In the genomic region with DNA sequence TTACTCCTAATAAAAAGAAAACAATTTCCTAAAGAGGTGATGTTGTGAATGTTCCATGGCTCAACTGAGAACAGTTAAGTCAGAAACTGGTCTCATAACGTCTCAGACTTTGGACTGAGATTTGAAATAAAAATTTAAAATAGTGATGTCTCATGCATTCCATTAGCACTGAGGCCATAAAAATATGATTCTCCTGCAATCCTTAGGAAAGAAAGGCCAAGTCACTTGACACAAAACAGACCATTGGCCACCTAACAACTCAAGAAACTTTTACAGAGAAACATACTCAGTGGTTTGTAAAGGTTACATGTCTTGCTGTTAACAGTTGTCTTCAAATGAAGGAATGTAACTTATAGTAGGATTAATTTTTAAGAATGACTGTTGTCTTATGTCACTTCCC, we compare ENCODE assay signal across 30 cellular contexts.
DNase-seq lines count a peak whose midpoint lies in the region; ATAC-seq and TF ChIP-seq lines count a peak whose summit lies in the region.
"Had no signal": no experiment of that assay in that cellular context is flagged by ENCODE, and none has a peak within 500 bp of the region (broad histone marks: within the 10 kb centered on the region; RNA-seq: fewer than 3 reads in every experiment).

No MANE protein-coding gene starts in this region.

- H3K4me1 ChIP-seq in muscle layer of duodenum (ENCODE audit: control insufficient read depth in 1 of 2, insufficient read depth in 2 of 2, low read length in 2 of 2) = peaks cover 0 to 15% of the 10 kb centered on the region in 2 donors
- H3K4me1 ChIP-seq: colonic mucosa, suprapubic skin, upper lobe of left lung had no signal

- POLR2A ChIA-PET in AG04449 (lab: Yijun Ruan, JAX) = no interaction called here

- no peak for TF ChIP-seq CTCF in AG04449 (IDR thresholded peaks at IDR 0.05; ENCODE audit: insufficient read depth, low read length, missing control alignments)
- no peak for TF ChIP-seq CTCF in fibroblast of mammary gland (conservative IDR thresholded peaks at IDR 0.05; ENCODE audit: control insufficient read depth, insufficient read depth, low read depth, low read length)
- no peak for TF ChIP-seq CTCF in GM13976 (IDR thresholded peaks at IDR 0.05; ENCODE audit: borderline replicate concordance, control extremely low read depth, extremely low read depth, insufficient read depth, missing control alignments)

- H3K4me3 ChIP-seq in AG04449 (ENCODE audit: low read depth, low read length) = no peak overlapping the region
- H3K4me3 ChIP-seq in fibroblast of mammary gland (ENCODE audit: control insufficient read depth, low read depth, low read length) = no peak overlapping the region
- no peak overlapping the region for H3K4me3 ChIP-seq in muscle layer of duodenum (ENCODE audit: low read depth in 1 of 2, low read length in 2 of 2)
- H3K4me3 ChIP-seq: colonic mucosa, lung, PC-9, smooth muscle cell, suprapubic skin, upper lobe of left lung had no signal

- CTCF ChIA-PET in AG04449 (lab: Yijun Ruan, JAX) = no interaction called here

- no peaks in the 10 kb centered on the region for H3K9me3 ChIP-seq in muscle layer of duodenum (ENCODE audit: control insufficient read depth in 1 of 2, low read length in 2 of 2)
- H3K9me3 ChIP-seq: colonic mucosa, suprapubic skin, upper lobe of left lung had no signal

- no peaks in the 10 kb centered on the region for H3K27me3 ChIP-seq in muscle layer of duodenum (ENCODE audit: low read depth, low read length)
- H3K27me3 ChIP-seq: colonic mucosa, foreskin keratinocyte, suprapubic skin, upper lobe of left lung had no signal

- ATAC-seq in SK-N-SH treated with all-trans-retinoic acid at 6 μM for 48 hours (peak; percentile 50), HG02885 (IDR thresholded peaks at IDR 0.05; ENCODE audit: poor library complexity, unreplicated experiment) (no peak), HG03354 (IDR thresholded peaks at IDR 0.05; ENCODE audit: poor library complexity, severe bottlenecking, unreplicated experiment) (no peak)
- ATAC-seq: foreskin keratinocyte, HepG2 had no signal

- DNase-seq in AG04449 (ENCODE audit: low read depth, low spot score) = peak; percentile 4
- DNase-seq in fibroblast of mammary gland (ENCODE audit: low read depth) = peak; percentile 40
- no peak for DNase-seq in GM13976 (ENCODE audit: low spot score)
- DNase-seq in glomerular visceral epithelial cell (ENCODE audit: extremely low spot score) = no peak
- DNase-seq: activated CD4-positive, alpha-beta T cell treated with anti-CD3 and anti-CD28 coated beads, Interleukin-2, amount 50 U/mL, for 48 hours; activated CD4-positive, CD25-positive, alpha-beta regulatory T cell treated with anti-CD3 and anti-CD28 coated beads, Interleukin-2, amount 50 U/mL, for 72 hours; activated naive CD4-positive, alpha-beta T cell treated with anti-CD3 and anti-CD28 coated beads for 36 hours; amniotic stem cell; CD4-positive, alpha-beta T cell; colonic mucosa; DND-41; effector CD8-positive, alpha-beta T cell; GOT3; Karpas-422; NCI-H1436; NCI-H345; NCI-H69; PC-9; stimulated activated naive CD4-positive, alpha-beta T cell; upper lobe of left lung had no signal

- in situ Hi-C loops in GM13976 (cut with MboI; ENCODE audit: low sequenced_read_pairs, unreplicated experiment) = no loop called here

- H3K27ac ChIP-seq in muscle layer of duodenum (ENCODE audit: low read length) = peak overlapping the region; percentile 29
- H3K27ac ChIP-seq: 22Rv1, colonic mucosa, foreskin keratinocyte, PC-9, suprapubic skin, upper lobe of left lung had no signal

- no peaks in the 10 kb centered on the region for H3K36me3 ChIP-seq in muscle layer of duodenum (ENCODE audit: control insufficient read depth in 1 of 2, insufficient read depth in 2 of 2, low read length in 2 of 2)
- H3K36me3 ChIP-seq: colonic mucosa, suprapubic skin, upper lobe of left lung had no signal

TF ChIP-seq in SK-N-SH treated with all-trans-retinoic acid at 6 μM for 48 hours, 23 proteins besides CTCF, POLR2A, EP300 and RAD21:
- no peak for TF ChIP-seq GLIS3 (CRISPR knock-in tag; IDR thresholded peaks at IDR 0.05)
- 0 out of 2 replicates have a peak, but pooled peaks have one; percentile 43 for TF ChIP-seq CSDC2 (CRISPR knock-in tag; IDR thresholded peaks at IDR 0.05)
- peak; percentile 61 for TF ChIP-seq ISL1 (CRISPR knock-in tag; IDR thresholded peaks at IDR 0.05)

Comparison
In these comparisons a context has a peak if more than half of its experiments do, and no peak if none do; other contexts are left out.
1. DNase-seq: peak in AG04449 (single experiment) and fibroblast of mammary gland (single experiment); none in GM13976 (single experiment) and glomerular visceral epithelial cell (single experiment).